In genomic region chr2:152221870-152222269, GRCh38 we compare ENCODE assay signal across 1 cellular context.
TF ChIP-seq lines count a peak whose summit lies in the region.

No MANE protein-coding gene starts in this region.

TF ChIP-seq in IMR-90, 13 proteins besides CTCF, POLR2A, EP300 and RAD21 (continued from another document):
- no peak for TF ChIP-seq SMC3 (IDR thresholded peaks at IDR 0.05; ENCODE audit: low read depth, low read length)
- no peak for TF ChIP-seq NFE2L2 (IDR thresholded peaks at IDR 0.05; ENCODE audit: low read depth, low read length)
- no peak for TF ChIP-seq ELK1 (IDR thresholded peaks at IDR 0.05; ENCODE audit: borderline replicate concordance, low read depth, low read length)
